Comparison of ENCODE assay signal across 9 cellular contexts in the genomic region with DNA sequence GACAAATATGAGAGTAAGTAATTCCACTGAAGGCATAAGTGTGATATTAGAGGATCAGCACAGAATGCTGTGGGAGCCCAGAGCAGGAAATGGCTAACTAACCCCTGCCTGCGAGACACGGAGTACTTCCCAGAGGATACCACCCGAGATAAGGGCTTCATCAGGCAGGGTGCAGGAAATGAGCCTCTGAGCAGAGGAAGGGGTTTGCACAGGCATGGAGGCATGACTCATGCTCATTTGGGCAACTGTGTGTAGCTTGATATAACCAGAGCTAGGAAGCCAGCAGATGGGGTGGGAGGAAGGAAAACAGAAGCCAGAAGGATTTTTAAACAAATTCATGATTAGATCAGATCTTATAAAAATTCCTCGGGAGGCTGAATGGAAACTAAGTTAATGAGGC.
DNase-seq lines count a peak whose midpoint lies in the region; ATAC-seq and TF ChIP-seq lines count a peak whose summit lies in the region.
"Had no signal": no experiment of that assay in that cellular context is flagged by ENCODE, and none has a peak within 500 bp of the region (broad histone marks: within the 10 kb centered on the region; RNA-seq: fewer than 3 reads in every experiment).

No MANE protein-coding gene starts in this region.

- peak overlapping the region in 1 of 2 experiments; percentile 59 for H3K18ac ChIP-seq in mesenchymal stem cell (ENCODE audit: low read depth in 1 of 2, low read length in 2 of 2)

- H3K4me2 ChIP-seq in mesenchymal stem cell (ENCODE audit: low read length, poor library complexity, severe bottlenecking) = no peak overlapping the region

- H3K4me3 ChIP-seq in Jurkat, Clone E6-1 (ENCODE audit: low read length) = no peak overlapping the region
- no peak overlapping the region for H3K4me3 ChIP-seq in mesenchymal stem cell (ENCODE audit: insufficient read depth in 1 of 2, low read depth in 1 of 2, low read length in 2 of 2)

- no peak overlapping the region for H2AFZ ChIP-seq in mesenchymal stem cell (ENCODE audit: low read depth, low read length)

- 20% methylated on average over 4 of the region's 4 CpGs for WGBS in mesenchymal stem cell

- H2AK5ac ChIP-seq in mesenchymal stem cell (ENCODE audit: low read length, severe bottlenecking) = no peak overlapping the region

- H3K27ac Mint-ChIP-seq in activated T-helper 2 cell treated with anti-CD3 and anti-CD28 coated beads, Interferon-gamma antibody, Interleukin-2, Interleukin-4, amounts not matched to agents 10 μg/mL and 5 μg/mL and 100 μg/mL, durations not matched to agents 14 hours and 24 hours and 36 hours = no peak overlapping the region
- H3K27ac Mint-ChIP-seq: stimulated activated naive B cell treated with anti-CD40 and anti-IgM and Interleukin-4, amounts not matched to agents 10 μg/mL and 1 μg/mL and 100 μg/mL, for 72 hours had no signal

- no peak overlapping the region for H3K4ac ChIP-seq in mesenchymal stem cell (ENCODE audit: low read depth in 1 of 2, low read length in 2 of 2)

- intact Hi-C loops in sciatic nerve (cut with DNase I) = no loop called here
- intact Hi-C loops in activated T-helper 2 cell treated with anti-CD3 and anti-CD28 coated beads, Interferon-gamma antibody, Interleukin-2, Interleukin-4, amounts not matched to agents 10 μg/mL and 5 μg/mL and 100 μg/mL, durations not matched to agents 14 hours and 24 hours and 36 hours (cut with micrococcal nuclease) = no loop called here

- no peak overlapping the region for H2BK120ac ChIP-seq in mesenchymal stem cell (ENCODE audit: low read depth, low read length)

- peaks cover 4% of the 10 kb centered on the region for H3K4me1 Mint-ChIP-seq in activated T-helper 2 cell treated with anti-CD3 and anti-CD28 coated beads, Interferon-gamma antibody, Interleukin-2, Interleukin-4, amounts not matched to agents 10 μg/mL and 5 μg/mL and 100 μg/mL, durations not matched to agents 14 hours and 24 hours and 36 hours (ENCODE audit: low read depth)

- no peak overlapping the region for H3K14ac ChIP-seq in mesenchymal stem cell (ENCODE audit: low read length in 2 of 2)

- ATAC-seq in sciatic nerve = no peak
- ATAC-seq: stimulated activated naive B cell treated with anti-CD40 and anti-IgM and Interleukin-4, amounts not matched to agents 10 μg/mL and 1 μg/mL and 100 μg/mL, for 72 hours had no signal

- TF ChIP-seq CTCF in GM13977 (IDR thresholded peaks at IDR 0.05; ENCODE audit: extremely low read depth, insufficient read depth, missing control alignments) = no peak

- no peaks in the 10 kb centered on the region for H3K27me3 Mint-ChIP-seq in activated T-helper 2 cell treated with anti-CD3 and anti-CD28 coated beads, Interferon-gamma antibody, Interleukin-2, Interleukin-4, amounts not matched to agents 10 μg/mL and 5 μg/mL and 100 μg/mL, durations not matched to agents 14 hours and 24 hours and 36 hours (ENCODE audit: low read depth)

- no peak overlapping the region for H2BK12ac ChIP-seq in mesenchymal stem cell (ENCODE audit: low read length in 2 of 2)

- no peak overlapping the region for H4K91ac ChIP-seq in mesenchymal stem cell (ENCODE audit: low read length)

- no peak overlapping the region for H2BK5ac ChIP-seq in mesenchymal stem cell (ENCODE audit: low read depth, low read length, poor library complexity, severe bottlenecking)

- no peaks in the 10 kb centered on the region for H3K79me1 ChIP-seq in mesenchymal stem cell (replicated peaks; ENCODE audit: low read length, poor library complexity, severe bottlenecking)

- peaks cover 3% of the 10 kb centered on the region for H3K9me3 ChIP-seq in mesenchymal stem cell (ENCODE audit: control insufficient read depth, low read length)

- in situ Hi-C loops in GM13977 (cut with MboI; ENCODE audit: low pct_unique_long_range_greater_than_20kb, low sequenced_read_pairs, unreplicated experiment) = no loop called here

- H4K8ac ChIP-seq in mesenchymal stem cell (ENCODE audit: low read length) = peak overlapping the region; percentile 35

- H3K4me3 Mint-ChIP-seq in activated T-helper 2 cell treated with anti-CD3 and anti-CD28 coated beads, Interferon-gamma antibody, Interleukin-2, Interleukin-4, amounts not matched to agents 10 μg/mL and 5 μg/mL and 100 μg/mL, durations not matched to agents 14 hours and 24 hours and 36 hours (ENCODE audit: low read depth) = no peak overlapping the region
- H3K4me3 Mint-ChIP-seq: stimulated activated naive B cell treated with anti-CD40 and anti-IgM and Interleukin-4, amounts not matched to agents 10 μg/mL and 1 μg/mL and 100 μg/mL, for 72 hours had no signal

- H3K36me3 ChIP-seq in mesenchymal stem cell (ENCODE audit: control insufficient read depth in 1 of 2, insufficient read depth in 2 of 2, low read depth in 1 of 2, low read length in 2 of 2) = no peaks in the 10 kb centered on the region

- peak; percentile 83 for DNase-seq in DMS 273 (lab: John Stamatoyannopoulos, UW; ENCODE audit: unreplicated experiment)
- DNase-seq in Jurkat, Clone E6-1 (ENCODE audit: low read depth, low spot score) = peak; percentile 19
- DNase-seq in astrocyte of the hippocampus (ENCODE audit: low read depth, low spot score) = peak; percentile 56
- DNase-seq in mesenchymal stem cell = peak; percentile 50
- DNase-seq in NCI-H774 (lab: John Stamatoyannopoulos, UW) = no peak
- DNase-seq in sciatic nerve (ENCODE audit: low spot score) = no peak
- DNase-seq in activated T-helper 2 cell treated with anti-CD3 and anti-CD28 coated beads, Interferon-gamma antibody, Interleukin-2, Interleukin-4, amounts not matched to agents 10 μg/mL and 5 μg/mL and 100 μg/mL, durations not matched to agents 14 hours and 24 hours and 36 hours (ENCODE audit: low spot score) = no peak
- DNase-seq in GM13977 (ENCODE audit: low spot score) = no peak
- DNase-seq: stimulated activated naive B cell treated with anti-CD40 and anti-IgM and Interleukin-4, amounts not matched to agents 10 μg/mL and 1 μg/mL and 100 μg/mL, for 72 hours had no signal

- no peak overlapping the region for H2BK15ac ChIP-seq in mesenchymal stem cell (ENCODE audit: low read depth, poor library complexity, severe bottlenecking)

- no peak overlapping the region for H3K27ac ChIP-seq in mesenchymal stem cell (ENCODE audit: low read length, poor library complexity, severe bottlenecking)

- peaks cover 25% of the 10 kb centered on the region for H3K9me3 Mint-ChIP-seq in activated T-helper 2 cell treated with anti-CD3 and anti-CD28 coated beads, Interferon-gamma antibody, Interleukin-2, Interleukin-4, amounts not matched to agents 10 μg/mL and 5 μg/mL and 100 μg/mL, durations not matched to agents 14 hours and 24 hours and 36 hours

- H3K36me3 Mint-ChIP-seq in activated T-helper 2 cell treated with anti-CD3 and anti-CD28 coated beads, Interferon-gamma antibody, Interleukin-2, Interleukin-4, amounts not matched to agents 10 μg/mL and 5 μg/mL and 100 μg/mL, durations not matched to agents 14 hours and 24 hours and 36 hours (ENCODE audit: low read depth) = peaks cover 4% of the 10 kb centered on the region

- H3K27me3 ChIP-seq in mesenchymal stem cell (ENCODE audit: control insufficient read depth in 1 of 2, insufficient read depth in 1 of 2, low read length in 2 of 2) = peaks cover 0 to 3% of the 10 kb centered on the region in 2 experiments

- H3K23ac ChIP-seq in mesenchymal stem cell (ENCODE audit: low read length in 2 of 2) = no peak overlapping the region

- H3K4me1 ChIP-seq in mesenchymal stem cell (ENCODE audit: control insufficient read depth, insufficient read depth, low read depth, low read length) = peaks cover 4% of the 10 kb centered on the region

- no peak overlapping the region for H3K9ac ChIP-seq in mesenchymal stem cell (ENCODE audit: low read length)

Comparison
In these comparisons a context has a peak if more than half of its experiments do, and no peak if none do; other contexts are left out.
1. DNase-seq: peak in DMS 273 (single experiment), Jurkat, Clone E6-1 (single experiment), astrocyte of the hippocampus (single experiment) and mesenchymal stem cell (single experiment); none in NCI-H774 (single experiment), sciatic nerve (single experiment), activated T-helper 2 cell treated with anti-CD3 and anti-CD28 coated beads, Interferon-gamma antibody, Interleukin-2, Interleukin-4, amounts not matched to agents 10 μg/mL and 5 μg/mL and 100 μg/mL, durations not matched to agents 14 hours and 24 hours and 36 hours (single experiment) and GM13977 (single experiment).